ENCODE assay signal across 1 cellular context in the genomic region with DNA sequence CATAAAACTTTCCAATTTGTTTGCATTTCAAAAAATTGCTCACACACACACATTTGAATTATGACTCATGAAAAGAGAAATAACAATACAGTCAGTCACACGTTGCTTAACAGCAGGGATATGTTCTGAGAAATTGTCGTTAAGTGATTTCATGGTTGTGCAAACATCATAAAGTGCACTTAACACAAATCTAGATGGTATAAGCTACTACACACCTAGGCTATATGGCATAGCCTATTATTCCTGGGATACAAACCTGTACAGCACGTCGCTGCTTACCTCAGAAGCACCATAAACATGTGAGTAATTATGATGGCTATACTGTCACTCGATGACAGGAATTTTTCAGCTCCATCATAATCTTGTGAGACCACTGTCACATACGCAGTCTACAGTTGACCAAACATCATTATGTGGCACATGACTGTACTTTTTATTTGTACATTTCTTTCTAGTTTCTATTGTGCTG.
TF ChIP-seq lines count a peak whose summit lies in the region.

No MANE protein-coding gene starts in this region.

TF ChIP-seq in HEK293, 187 proteins besides CTCF, POLR2A, EP300 and RAD21 (continued from another document and continues in another):
- TF ChIP-seq PRDM2 (tag by site-specific recombination; IDR thresholded peaks at IDR 0.05; ENCODE audit: borderline replicate concordance) = no peak
- no peak for TF ChIP-seq ZNF677 (tag by site-specific recombination; IDR thresholded peaks at IDR 0.05)
- TF ChIP-seq, protein P1, sequence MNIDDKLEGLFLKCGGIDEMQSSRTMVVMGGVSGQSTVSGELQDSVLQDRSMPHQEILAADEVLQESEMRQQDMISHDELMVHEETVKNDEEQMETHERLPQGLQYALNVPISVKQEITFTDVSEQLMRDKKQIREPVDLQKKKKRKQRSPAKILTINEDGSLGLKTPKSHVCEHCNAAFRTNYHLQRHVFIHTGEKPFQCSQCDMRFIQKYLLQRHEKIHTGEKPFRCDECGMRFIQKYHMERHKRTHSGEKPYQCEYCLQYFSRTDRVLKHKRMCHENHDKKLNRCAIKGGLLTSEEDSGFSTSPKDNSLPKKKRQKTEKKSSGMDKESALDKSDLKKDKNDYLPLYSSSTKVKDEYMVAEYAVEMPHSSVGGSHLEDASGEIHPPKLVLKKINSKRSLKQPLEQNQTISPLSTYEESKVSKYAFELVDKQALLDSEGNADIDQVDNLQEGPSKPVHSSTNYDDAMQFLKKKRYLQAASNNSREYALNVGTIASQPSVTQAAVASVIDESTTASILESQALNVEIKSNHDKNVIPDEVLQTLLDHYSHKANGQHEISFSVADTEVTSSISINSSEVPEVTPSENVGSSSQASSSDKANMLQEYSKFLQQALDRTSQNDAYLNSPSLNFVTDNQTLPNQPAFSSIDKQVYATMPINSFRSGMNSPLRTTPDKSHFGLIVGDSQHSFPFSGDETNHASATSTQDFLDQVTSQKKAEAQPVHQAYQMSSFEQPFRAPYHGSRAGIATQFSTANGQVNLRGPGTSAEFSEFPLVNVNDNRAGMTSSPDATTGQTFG (tag by site-specific recombination; IDR thresholded peaks at IDR 0.05; ENCODE audit: borderline replicate concordance) = no peak
- TF ChIP-seq ZNF626 (tag by site-specific recombination; IDR thresholded peaks at IDR 0.05) = no peak
- peak; percentile 64; the same call in 1 of the 2 replicates for TF ChIP-seq ZNF394 (tag by site-specific recombination; IDR thresholded peaks at IDR 0.05; ENCODE audit: borderline replicate concordance)
- peak; percentile 77 for TF ChIP-seq WT1 (tag by site-specific recombination; IDR thresholded peaks at IDR 0.05)
- peak; percentile 61 for TF ChIP-seq ZNF2 (tag by site-specific recombination; IDR thresholded peaks at IDR 0.05)
- TF ChIP-seq ZNF629 (tag by site-specific recombination; IDR thresholded peaks at IDR 0.05) = peak; percentile 93
- TF ChIP-seq, protein P2, sequence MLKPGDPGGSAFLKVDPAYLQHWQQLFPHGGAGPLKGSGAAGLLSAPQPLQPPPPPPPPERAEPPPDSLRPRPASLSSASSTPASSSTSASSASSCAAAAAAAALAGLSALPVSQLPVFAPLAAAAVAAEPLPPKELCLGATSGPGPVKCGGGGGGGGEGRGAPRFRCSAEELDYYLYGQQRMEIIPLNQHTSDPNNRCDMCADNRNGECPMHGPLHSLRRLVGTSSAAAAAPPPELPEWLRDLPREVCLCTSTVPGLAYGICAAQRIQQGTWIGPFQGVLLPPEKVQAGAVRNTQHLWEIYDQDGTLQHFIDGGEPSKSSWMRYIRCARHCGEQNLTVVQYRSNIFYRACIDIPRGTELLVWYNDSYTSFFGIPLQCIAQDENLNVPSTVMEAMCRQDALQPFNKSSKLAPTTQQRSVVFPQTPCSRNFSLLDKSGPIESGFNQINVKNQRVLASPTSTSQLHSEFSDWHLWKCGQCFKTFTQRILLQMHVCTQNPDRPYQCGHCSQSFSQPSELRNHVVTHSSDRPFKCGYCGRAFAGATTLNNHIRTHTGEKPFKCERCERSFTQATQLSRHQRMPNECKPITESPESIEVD (tag by site-specific recombination; IDR thresholded peaks at IDR 0.05) = peak; percentile 93
- no peak for TF ChIP-seq ZNF174 (tag by site-specific recombination; IDR thresholded peaks at IDR 0.05)
- no peak for TF ChIP-seq ZNF221 (tag by site-specific recombination; IDR thresholded peaks at IDR 0.05; ENCODE audit: borderline replicate concordance)
- TF ChIP-seq KLF10 (tag by site-specific recombination; IDR thresholded peaks at IDR 0.05) = 0 out of 2 replicates have a peak, but pooled peaks have one; percentile 32
- TF ChIP-seq ZNF146 (tag by site-specific recombination; IDR thresholded peaks at IDR 0.05) = peak; percentile 34; the same call in 1 of the 2 replicates
- no peak for TF ChIP-seq ZFP3 (tag by site-specific recombination; IDR thresholded peaks at IDR 0.05; ENCODE audit: low read depth)
- no peak for TF ChIP-seq REST (tag by site-specific recombination; IDR thresholded peaks at IDR 0.05)
- no peak for TF ChIP-seq ZNF274 (IDR thresholded peaks at IDR 0.05; ENCODE audit: low read length)
- TF ChIP-seq ZNF274 (tag by site-specific recombination; IDR thresholded peaks at IDR 0.05; ENCODE audit: borderline replicate concordance) = no peak
- TF ChIP-seq ZNF335 (tag by site-specific recombination; conservative IDR thresholded peaks at IDR 0.05) = no peak
- TF ChIP-seq, protein P3, sequence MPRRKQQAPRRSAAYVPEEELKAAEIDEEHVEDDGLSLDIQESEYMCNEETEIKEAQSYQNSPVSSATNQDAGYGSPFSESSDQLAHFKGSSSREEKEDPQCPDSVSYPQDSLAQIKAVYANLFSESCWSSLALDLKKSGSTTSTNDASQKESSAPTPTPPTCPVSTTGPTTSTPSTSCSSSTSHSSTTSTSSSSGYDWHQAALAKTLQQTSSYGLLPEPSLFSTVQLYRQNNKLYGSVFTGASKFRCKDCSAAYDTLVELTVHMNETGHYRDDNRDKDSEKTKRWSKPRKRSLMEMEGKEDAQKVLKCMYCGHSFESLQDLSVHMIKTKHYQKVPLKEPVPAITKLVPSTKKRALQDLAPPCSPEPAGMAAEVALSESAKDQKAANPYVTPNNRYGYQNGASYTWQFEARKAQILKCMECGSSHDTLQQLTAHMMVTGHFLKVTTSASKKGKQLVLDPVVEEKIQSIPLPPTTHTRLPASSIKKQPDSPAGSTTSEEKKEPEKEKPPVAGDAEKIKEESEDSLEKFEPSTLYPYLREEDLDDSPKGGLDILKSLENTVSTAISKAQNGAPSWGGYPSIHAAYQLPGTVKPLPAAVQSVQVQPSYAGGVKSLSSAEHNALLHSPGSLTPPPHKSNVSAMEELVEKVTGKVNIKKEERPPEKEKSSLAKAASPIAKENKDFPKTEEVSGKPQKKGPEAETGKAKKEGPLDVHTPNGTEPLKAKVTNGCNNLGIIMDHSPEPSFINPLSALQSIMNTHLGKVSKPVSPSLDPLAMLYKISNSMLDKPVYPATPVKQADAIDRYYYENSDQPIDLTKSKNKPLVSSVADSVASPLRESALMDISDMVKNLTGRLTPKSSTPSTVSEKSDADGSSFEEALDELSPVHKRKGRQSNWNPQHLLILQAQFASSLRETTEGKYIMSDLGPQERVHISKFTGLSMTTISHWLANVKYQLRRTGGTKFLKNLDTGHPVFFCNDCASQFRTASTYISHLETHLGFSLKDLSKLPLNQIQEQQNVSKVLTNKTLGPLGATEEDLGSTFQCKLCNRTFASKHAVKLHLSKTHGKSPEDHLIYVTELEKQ (tag by site-specific recombination; IDR thresholded peaks at IDR 0.05; ENCODE audit: borderline replicate concordance) = peak; percentile 86
- TF ChIP-seq SP7 (tag by site-specific recombination; IDR thresholded peaks at IDR 0.05) = peak; percentile 75
- TF ChIP-seq INSM2 (tag by site-specific recombination; IDR thresholded peaks at IDR 0.05) = peak; percentile 96
- peak; percentile 75 for TF ChIP-seq ZNF843 (tag by site-specific recombination; IDR thresholded peaks at IDR 0.05)
- TF ChIP-seq ZNF10 (tag by site-specific recombination; IDR thresholded peaks at IDR 0.05) = no peak
- TF ChIP-seq ZNF121 (tag by site-specific recombination; IDR thresholded peaks at IDR 0.05) = no peak
- no peak for TF ChIP-seq ZNF776 (tag by site-specific recombination; IDR thresholded peaks at IDR 0.05; ENCODE audit: borderline replicate concordance)
- TF ChIP-seq SETDB1 (IDR thresholded peaks at IDR 0.05; ENCODE audit: insufficient read length, low read length) = no peak
- TF ChIP-seq ZIC2 (tag by site-specific recombination; IDR thresholded peaks at IDR 0.05) = 0 out of 2 replicates have a peak, but pooled peaks have one; percentile 17
- TF ChIP-seq ZSCAN23 (tag by site-specific recombination; IDR thresholded peaks at IDR 0.05) = peak; percentile 94; the same call in 1 of the 2 replicates
- TF ChIP-seq OSR2 (tag by site-specific recombination; IDR thresholded peaks at IDR 0.05) = peak; percentile 99
- TF ChIP-seq ZSCAN16 (tag by site-specific recombination; IDR thresholded peaks at IDR 0.05) = no peak
- no peak for TF ChIP-seq ZNF792 (tag by site-specific recombination; IDR thresholded peaks at IDR 0.05)
- TF ChIP-seq ZNF366 (tag by site-specific recombination; conservative IDR thresholded peaks at IDR 0.05) = peak; percentile 94
- TF ChIP-seq, protein P4, sequence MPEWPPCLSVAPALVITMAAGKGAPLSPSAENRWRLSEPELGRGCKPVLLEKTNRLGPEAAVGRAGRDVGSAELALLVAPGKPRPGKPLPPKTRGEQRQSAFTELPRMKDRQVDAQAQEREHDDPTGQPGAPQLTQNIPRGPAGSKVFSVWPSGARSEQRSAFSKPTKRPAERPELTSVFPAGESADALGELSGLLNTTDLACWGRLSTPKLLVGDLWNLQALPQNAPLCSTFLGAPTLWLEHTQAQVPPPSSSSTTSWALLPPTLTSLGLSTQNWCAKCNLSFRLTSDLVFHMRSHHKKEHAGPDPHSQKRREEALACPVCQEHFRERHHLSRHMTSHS (tag by site-specific recombination; IDR thresholded peaks at IDR 0.05) = peak; percentile 60; the same call in 1 of the 2 replicates
- TF ChIP-seq ZXDB (tag by site-specific recombination; IDR thresholded peaks at IDR 0.05) = no peak
- no peak for TF ChIP-seq ZNF302 (tag by site-specific recombination; IDR thresholded peaks at IDR 0.05; ENCODE audit: low read depth)
